ENCODE assay signal across 28 cellular contexts in the genomic region with DNA sequence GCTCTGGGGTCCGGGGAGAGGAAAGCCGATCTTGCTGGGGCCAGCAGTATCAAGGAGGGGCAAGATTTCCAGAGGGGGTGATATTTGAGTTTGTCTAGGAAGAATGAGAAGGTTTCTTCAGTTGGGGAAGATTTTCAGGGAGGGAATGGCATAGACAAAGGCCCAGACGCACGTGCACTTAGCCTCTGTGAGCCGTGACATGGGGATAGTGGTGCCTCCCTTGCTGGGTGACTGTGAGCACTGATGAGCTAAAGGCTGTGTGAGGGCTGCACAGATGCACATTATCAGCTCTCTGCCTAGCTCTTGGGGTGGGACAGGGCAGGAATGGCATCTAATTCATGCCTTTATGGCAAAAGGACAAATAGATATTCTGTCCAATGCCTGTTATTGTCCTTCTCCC. TPM values are rescaled to one million over a fixed set of nuclear protein-coding genes. Genes with fewer than 3 reads are reported as not detected.
"Had no signal": no experiment of that assay in that cellular context is flagged by ENCODE, and none has a peak within 500 bp of the region (broad histone marks: within the 10 kb centered on the region; RNA-seq: fewer than 3 reads in every experiment).

No MANE protein-coding gene starts in this region.

- H3K27me3 Mint-ChIP-seq: activated B cell treated with CpG ODN at 0.5 μM for 24 hours; activated CD4-positive, alpha-beta memory T cell treated with anti-CD3 and anti-CD28 coated beads for 36 hours had no signal

- H3K9me3 Mint-ChIP-seq: activated B cell treated with CpG ODN at 0.5 μM for 24 hours; activated CD4-positive, alpha-beta memory T cell treated with anti-CD3 and anti-CD28 coated beads for 36 hours; activated CD4-positive, alpha-beta T cell treated with anti-CD3 and anti-CD28 coated beads, Interleukin-2, amount 10 ng/mL, durations not matched to agents 24 days and 14 days; activated naive CD4-positive, alpha-beta T cell treated with anti-CD3 and anti-CD28 coated beads, Interleukin-2, amount 50 U/mL, for 72 hours; activated T-cell treated with anti-CD3 and anti-CD28 coated beads, Interleukin-2, amount 50 U/mL, for 4 hours; T-helper 1 cell treated with Interleukin-12 subunit alpha and Interleukin-12 subunit beta and Interleukin-4 antibody, amounts not matched to agents 30 μg/mL and 1 μg/mL, for 36 hours had no signal

- H3K27me3 ChIP-seq: SJSA1 had no signal

- H3K4me1 ChIP-seq: SJSA1 had no signal

- H3K36me3 ChIP-seq: SJSA1 had no signal

- H3K4me1 Mint-ChIP-seq: activated B cell treated with CpG ODN at 0.5 μM for 24 hours; activated CD4-positive, alpha-beta T cell treated with anti-CD3 and anti-CD28 coated beads, Interleukin-2, amount 10 ng/mL, durations not matched to agents 24 days and 14 days had no signal

- H3K4me3 Mint-ChIP-seq: activated B cell treated with CpG ODN at 0.5 μM for 24 hours; activated CD4-positive, alpha-beta memory T cell treated with anti-CD3 and anti-CD28 coated beads for 36 hours; activated CD4-positive, alpha-beta T cell treated with anti-CD3 and anti-CD28 coated beads, Interleukin-2, amount 10 ng/mL, durations not matched to agents 24 days and 14 days; activated T-cell treated with anti-CD3 and anti-CD28 coated beads, Interleukin-2, amount 50 U/mL, for 4 hours; T-helper 1 cell treated with Interleukin-12 subunit alpha and Interleukin-12 subunit beta and Interleukin-4 antibody, amounts not matched to agents 30 μg/mL and 1 μg/mL, for 36 hours had no signal

- H3K4me3 ChIP-seq: SJSA1 had no signal

- H3K9me3 ChIP-seq: SJSA1 had no signal

- H3K36me3 Mint-ChIP-seq: activated CD4-positive, alpha-beta memory T cell treated with anti-CD3 and anti-CD28 coated beads for 36 hours; activated naive CD4-positive, alpha-beta T cell treated with anti-CD3 and anti-CD28 coated beads, Interleukin-2, amount 50 U/mL, for 72 hours had no signal

- FAIRE-seq: TTC549 had no signal

- H3K27ac Mint-ChIP-seq: activated B cell treated with CpG ODN at 0.5 μM for 24 hours; activated CD4-positive, alpha-beta memory T cell treated with anti-CD3 and anti-CD28 coated beads for 36 hours; activated CD4-positive, alpha-beta T cell treated with anti-CD3 and anti-CD28 coated beads, Interleukin-2, amount 10 ng/mL, durations not matched to agents 24 days and 14 days; activated naive CD4-positive, alpha-beta T cell treated with anti-CD3 and anti-CD28 coated beads, Interleukin-2, amount 50 U/mL, for 72 hours; T-helper 1 cell treated with Interleukin-12 subunit alpha and Interleukin-12 subunit beta and Interleukin-4 antibody, amounts not matched to agents 30 μg/mL and 1 μg/mL, for 36 hours had no signal

- H3K27ac ChIP-seq: RWPE1, SJSA1 had no signal

- DNase-seq: activated B cell treated with CpG ODN at 0.5 μM for 24 hours; activated CD4-positive, alpha-beta memory T cell treated with anti-CD3 and anti-CD28 coated beads for 36 hours; activated CD4-positive, alpha-beta T cell treated with anti-CD3 and anti-CD28 coated beads for 1 hour; activated CD4-positive, alpha-beta T cell treated with anti-CD3 and anti-CD28 coated beads, Interleukin-2, amount 10 ng/mL, durations not matched to agents 24 days and 14 days; activated CD8-positive, alpha-beta memory T cell treated with anti-CD3 and anti-CD28 coated beads for 24 hours; activated effector memory CD4-positive, alpha-beta T cell treated with anti-CD3 and anti-CD28 coated beads, Interleukin-2, amount 50 U/mL, for 16 hours; activated naive CD4-positive, alpha-beta T cell treated with Interleukin-2 at 50 U/mL for 16 hours; activated T-cell treated with anti-CD3 and anti-CD28 coated beads, Interleukin-2, amount 50 U/mL, for 4 hours; cerebellar nuclear complex; Karpas-422; MM.1S; NCI-H1105; NCI-H1436; NCI-H1694 treated with DMSO at 0.1 percent for 48 hours; NCI-H2081; NCI-H446; NCI-H524 treated with DMSO at 0.1 percent for 48 hours; NCI-H748 treated with DMSO at 0.1 percent for 48 hours; NK-92 treated with Interleukin-12 subunit alpha and Interleukin-12 subunit beta, amount 100 ng/mL, for 24 hours; OCI-M1; SHP77; T-helper 9 cell had no signal

RNA-seq across cellular contexts. Expression of a gene that starts 1.8 kb away (rescaled TPM):
- total RNA-seq: activated B cell treated with CpG ODN at 0.5 μM for 24 hours; activated CD4-positive, alpha-beta memory T cell treated with anti-CD3 and anti-CD28 coated beads for 36 hours; activated CD4-positive, alpha-beta T cell treated with anti-CD3 and anti-CD28 coated beads, Interleukin-2, amount 10 ng/mL, durations not matched to agents 24 days and 14 days; activated T-cell treated with anti-CD3 and anti-CD28 coated beads, Interleukin-2, amount 50 U/mL, for 4 hours; cardiac septum; SJSA1 had no signal
